ENCODE assay signal across 2 cellular contexts in the genomic region with DNA sequence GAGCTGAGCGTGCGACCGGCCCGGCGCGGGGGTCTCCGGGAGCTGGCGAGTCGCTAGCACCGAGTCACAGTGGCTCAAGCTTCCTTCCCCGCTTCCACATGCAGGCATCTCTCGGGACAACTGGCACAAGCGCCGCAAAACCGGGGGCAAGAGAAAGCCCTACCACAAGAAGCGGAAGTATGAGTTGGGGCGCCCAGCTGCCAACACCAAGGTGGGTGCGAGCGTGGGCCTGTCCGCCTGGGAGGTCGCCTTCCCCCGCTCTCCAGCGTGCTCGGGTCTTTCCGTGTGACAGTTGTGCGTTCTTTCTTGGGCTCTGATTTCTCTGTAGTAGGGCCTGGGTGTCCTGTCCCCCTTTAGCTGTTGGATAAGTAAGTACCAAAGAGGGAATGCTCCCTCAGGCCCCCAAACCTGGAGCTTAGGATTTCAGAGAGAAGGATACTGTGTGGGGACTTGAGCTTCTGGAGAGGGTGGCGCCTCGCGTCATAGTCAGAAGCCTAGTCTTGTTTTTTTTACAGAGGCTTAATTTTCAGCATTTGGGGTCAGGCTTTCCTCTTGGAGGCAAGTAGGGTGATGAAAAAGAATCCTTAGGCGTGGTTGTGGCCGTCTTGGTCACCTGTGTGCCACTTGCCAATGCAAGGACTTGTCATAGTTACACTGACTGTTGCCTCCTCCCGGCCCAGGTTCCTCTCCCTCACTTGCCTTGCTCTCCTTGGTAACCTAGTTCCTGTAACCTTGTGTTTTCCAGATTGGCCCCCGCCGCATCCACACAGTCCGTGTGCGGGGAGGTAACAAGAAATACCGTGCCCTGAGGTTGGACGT.
TF ChIP-seq lines count a peak whose summit lies in the region.

No MANE protein-coding gene starts in this region.

TF ChIP-seq in HEK293, 187 proteins besides CTCF, POLR2A, EP300 and RAD21 (continued from another document):
- TF ChIP-seq, protein P1, sequence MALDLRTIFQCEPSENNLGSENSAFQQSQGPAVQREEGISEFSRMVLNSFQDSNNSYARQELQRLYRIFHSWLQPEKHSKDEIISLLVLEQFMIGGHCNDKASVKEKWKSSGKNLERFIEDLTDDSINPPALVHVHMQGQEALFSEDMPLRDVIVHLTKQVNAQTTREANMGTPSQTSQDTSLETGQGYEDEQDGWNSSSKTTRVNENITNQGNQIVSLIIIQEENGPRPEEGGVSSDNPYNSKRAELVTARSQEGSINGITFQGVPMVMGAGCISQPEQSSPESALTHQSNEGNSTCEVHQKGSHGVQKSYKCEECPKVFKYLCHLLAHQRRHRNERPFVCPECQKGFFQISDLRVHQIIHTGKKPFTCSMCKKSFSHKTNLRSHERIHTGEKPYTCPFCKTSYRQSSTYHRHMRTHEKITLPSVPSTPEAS (tag by site-specific recombination; IDR thresholded peaks at IDR 0.05) = no peak
- TF ChIP-seq ZNF335 (tag by site-specific recombination; conservative IDR thresholded peaks at IDR 0.05) = peak; percentile 87
- peak; percentile 57 for TF ChIP-seq EGR2 (tag by site-specific recombination; IDR thresholded peaks at IDR 0.05; ENCODE audit: low read depth)
- TF ChIP-seq, protein P2, sequence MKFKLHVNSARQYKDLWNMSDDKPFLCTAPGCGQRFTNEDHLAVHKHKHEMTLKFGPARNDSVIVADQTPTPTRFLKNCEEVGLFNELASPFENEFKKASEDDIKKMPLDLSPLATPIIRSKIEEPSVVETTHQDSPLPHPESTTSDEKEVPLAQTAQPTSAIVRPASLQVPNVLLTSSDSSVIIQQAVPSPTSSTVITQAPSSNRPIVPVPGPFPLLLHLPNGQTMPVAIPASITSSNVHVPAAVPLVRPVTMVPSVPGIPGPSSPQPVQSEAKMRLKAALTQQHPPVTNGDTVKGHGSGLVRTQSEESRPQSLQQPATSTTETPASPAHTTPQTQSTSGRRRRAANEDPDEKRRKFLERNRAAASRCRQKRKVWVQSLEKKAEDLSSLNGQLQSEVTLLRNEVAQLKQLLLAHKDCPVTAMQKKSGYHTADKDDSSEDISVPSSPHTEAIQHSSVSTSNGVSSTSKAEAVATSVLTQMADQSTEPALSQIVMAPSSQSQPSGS (tag by site-specific recombination; IDR thresholded peaks at IDR 0.05; ENCODE audit: low read depth) = no peak
- TF ChIP-seq KLF10 (tag by site-specific recombination; IDR thresholded peaks at IDR 0.05) = no peak

TF ChIP-seq in HepG2, 621 proteins besides CTCF, POLR2A, EP300 and RAD21 (continued from another document and continues in another):
- no peak; the same call in 1 of the 2 replicates for TF ChIP-seq ZNF775 (CRISPR knock-in tag; IDR thresholded peaks at IDR 0.05; ENCODE audit: borderline replicate concordance)
- TF ChIP-seq ZNF253 (CRISPR knock-in tag; IDR thresholded peaks at IDR 0.05; ENCODE audit: borderline replicate concordance) = no peak
- no peak for TF ChIP-seq SUZ12 (IDR thresholded peaks at IDR 0.05; ENCODE audit: low read depth, low read length)
- no peak for TF ChIP-seq ZNF367 (CRISPR knock-in tag; IDR thresholded peaks at IDR 0.05; ENCODE audit: borderline replicate concordance)
- TF ChIP-seq SMAD1 (CRISPR knock-in tag; IDR thresholded peaks at IDR 0.05; ENCODE audit: borderline replicate concordance, low read depth) = no peak
- no peak for TF ChIP-seq ZNF720 (CRISPR knock-in tag; IDR thresholded peaks at IDR 0.05)
- no peak for TF ChIP-seq NFE2 (CRISPR knock-in tag; IDR thresholded peaks at IDR 0.05)
- TF ChIP-seq ZFP36 (IDR thresholded peaks at IDR 0.05; ENCODE audit: borderline replicate concordance, low read depth, low read length, partially characterized antibody) = no peak
- 0 out of 2 replicates have a peak, but pooled peaks have one; percentile 9 for TF ChIP-seq TBX2 (CRISPR knock-in tag; IDR thresholded peaks at IDR 0.05; ENCODE audit: borderline replicate concordance)
- TF ChIP-seq, protein P3, sequence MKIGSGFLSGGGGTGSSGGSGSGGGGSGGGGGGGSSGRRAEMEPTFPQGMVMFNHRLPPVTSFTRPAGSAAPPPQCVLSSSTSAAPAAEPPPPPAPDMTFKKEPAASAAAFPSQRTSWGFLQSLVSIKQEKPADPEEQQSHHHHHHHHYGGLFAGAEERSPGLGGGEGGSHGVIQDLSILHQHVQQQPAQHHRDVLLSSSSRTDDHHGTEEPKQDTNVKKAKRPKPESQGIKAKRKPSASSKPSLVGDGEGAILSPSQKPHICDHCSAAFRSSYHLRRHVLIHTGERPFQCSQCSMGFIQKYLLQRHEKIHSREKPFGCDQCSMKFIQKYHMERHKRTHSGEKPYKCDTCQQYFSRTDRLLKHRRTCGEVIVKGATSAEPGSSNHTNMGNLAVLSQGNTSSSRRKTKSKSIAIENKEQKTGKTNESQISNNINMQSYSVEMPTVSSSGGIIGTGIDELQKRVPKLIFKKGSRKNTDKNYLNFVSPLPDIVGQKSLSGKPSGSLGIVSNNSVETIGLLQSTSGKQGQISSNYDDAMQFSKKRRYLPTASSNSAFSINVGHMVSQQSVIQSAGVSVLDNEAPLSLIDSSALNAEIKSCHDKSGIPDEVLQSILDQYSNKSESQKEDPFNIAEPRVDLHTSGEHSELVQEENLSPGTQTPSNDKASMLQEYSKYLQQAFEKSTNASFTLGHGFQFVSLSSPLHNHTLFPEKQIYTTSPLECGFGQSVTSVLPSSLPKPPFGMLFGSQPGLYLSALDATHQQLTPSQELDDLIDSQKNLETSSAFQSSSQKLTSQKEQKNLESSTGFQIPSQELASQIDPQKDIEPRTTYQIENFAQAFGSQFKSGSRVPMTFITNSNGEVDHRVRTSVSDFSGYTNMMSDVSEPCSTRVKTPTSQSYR (CRISPR knock-in tag; IDR thresholded peaks at IDR 0.05; ENCODE audit: borderline replicate concordance) = no peak
- TF ChIP-seq, protein P4, sequence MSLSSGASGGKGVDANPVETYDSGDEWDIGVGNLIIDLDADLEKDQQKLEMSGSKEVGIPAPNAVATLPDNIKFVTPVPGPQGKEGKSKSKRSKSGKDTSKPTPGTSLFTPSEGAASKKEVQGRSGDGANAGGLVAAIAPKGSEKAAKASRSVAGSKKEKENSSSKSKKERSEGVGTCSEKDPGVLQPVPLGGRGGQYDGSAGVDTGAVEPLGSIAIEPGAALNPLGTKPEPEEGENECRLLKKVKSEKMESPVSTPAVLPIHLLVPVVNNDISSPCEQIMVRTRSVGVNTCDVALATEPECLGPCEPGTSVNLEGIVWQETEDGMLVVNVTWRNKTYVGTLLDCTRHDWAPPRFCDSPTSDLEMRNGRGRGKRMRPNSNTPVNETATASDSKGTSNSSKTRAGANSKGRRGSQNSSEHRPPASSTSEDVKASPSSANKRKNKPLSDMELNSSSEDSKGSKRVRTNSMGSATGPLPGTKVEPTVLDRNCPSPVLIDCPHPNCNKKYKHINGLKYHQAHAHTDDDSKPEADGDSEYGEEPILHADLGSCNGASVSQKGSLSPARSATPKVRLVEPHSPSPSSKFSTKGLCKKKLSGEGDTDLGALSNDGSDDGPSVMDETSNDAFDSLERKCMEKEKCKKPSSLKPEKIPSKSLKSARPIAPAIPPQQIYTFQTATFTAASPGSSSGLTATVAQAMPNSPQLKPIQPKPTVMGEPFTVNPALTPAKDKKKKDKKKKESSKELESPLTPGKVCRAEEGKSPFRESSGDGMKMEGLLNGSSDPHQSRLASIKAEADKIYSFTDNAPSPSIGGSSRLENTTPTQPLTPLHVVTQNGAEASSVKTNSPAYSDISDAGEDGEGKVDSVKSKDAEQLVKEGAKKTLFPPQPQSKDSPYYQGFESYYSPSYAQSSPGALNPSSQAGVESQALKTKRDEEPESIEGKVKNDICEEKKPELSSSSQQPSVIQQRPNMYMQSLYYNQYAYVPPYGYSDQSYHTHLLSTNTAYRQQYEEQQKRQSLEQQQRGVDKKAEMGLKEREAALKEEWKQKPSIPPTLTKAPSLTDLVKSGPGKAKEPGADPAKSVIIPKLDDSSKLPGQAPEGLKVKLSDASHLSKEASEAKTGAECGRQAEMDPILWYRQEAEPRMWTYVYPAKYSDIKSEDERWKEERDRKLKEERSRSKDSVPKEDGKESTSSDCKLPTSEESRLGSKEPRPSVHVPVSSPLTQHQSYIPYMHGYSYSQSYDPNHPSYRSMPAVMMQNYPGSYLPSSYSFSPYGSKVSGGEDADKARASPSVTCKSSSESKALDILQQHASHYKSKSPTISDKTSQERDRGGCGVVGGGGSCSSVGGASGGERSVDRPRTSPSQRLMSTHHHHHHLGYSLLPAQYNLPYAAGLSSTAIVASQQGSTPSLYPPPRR (CRISPR knock-in tag; IDR thresholded peaks at IDR 0.05; ENCODE audit: borderline replicate concordance) = no peak
- no peak for TF ChIP-seq FOXJ3 (CRISPR knock-in tag; IDR thresholded peaks at IDR 0.05; ENCODE audit: borderline replicate concordance)
- no peak for TF ChIP-seq ZSCAN31 (CRISPR knock-in tag; IDR thresholded peaks at IDR 0.05; ENCODE audit: low read depth)
- no peak for TF ChIP-seq CHCHD3 (CRISPR knock-in tag; IDR thresholded peaks at IDR 0.05)
- TF ChIP-seq RFXANK (CRISPR knock-in tag; IDR thresholded peaks at IDR 0.05) = no peak
- TF ChIP-seq ZSCAN29 (CRISPR knock-in tag; conservative IDR thresholded peaks at IDR 0.05) = 0 out of 2 replicates have a peak, but pooled peaks have one; percentile 10
- TF ChIP-seq ZNF570 (CRISPR knock-in tag; IDR thresholded peaks at IDR 0.05; ENCODE audit: borderline replicate concordance) = peak; percentile 74; the same call in 1 of the 2 replicates
- TF ChIP-seq TBP (CRISPR knock-in tag; IDR thresholded peaks at IDR 0.05) = no peak
- no peak for TF ChIP-seq ZNF644 (CRISPR knock-in tag; IDR thresholded peaks at IDR 0.05; ENCODE audit: low read depth)
- no peak for TF ChIP-seq TCF12 (IDR thresholded peaks at IDR 0.05)
- TF ChIP-seq TCF12 (CRISPR knock-in tag; IDR thresholded peaks at IDR 0.05) = no peak
- 0 out of 2 replicates have a peak, but pooled peaks have one; percentile 26 for TF ChIP-seq GLI4 (CRISPR knock-in tag; IDR thresholded peaks at IDR 0.05; ENCODE audit: borderline replicate concordance)
- TF ChIP-seq FOXM1 (CRISPR knock-in tag; IDR thresholded peaks at IDR 0.05) = no peak
- no peak for TF ChIP-seq ZNF160 (CRISPR knock-in tag; IDR thresholded peaks at IDR 0.05)
- TF ChIP-seq, protein P5, sequence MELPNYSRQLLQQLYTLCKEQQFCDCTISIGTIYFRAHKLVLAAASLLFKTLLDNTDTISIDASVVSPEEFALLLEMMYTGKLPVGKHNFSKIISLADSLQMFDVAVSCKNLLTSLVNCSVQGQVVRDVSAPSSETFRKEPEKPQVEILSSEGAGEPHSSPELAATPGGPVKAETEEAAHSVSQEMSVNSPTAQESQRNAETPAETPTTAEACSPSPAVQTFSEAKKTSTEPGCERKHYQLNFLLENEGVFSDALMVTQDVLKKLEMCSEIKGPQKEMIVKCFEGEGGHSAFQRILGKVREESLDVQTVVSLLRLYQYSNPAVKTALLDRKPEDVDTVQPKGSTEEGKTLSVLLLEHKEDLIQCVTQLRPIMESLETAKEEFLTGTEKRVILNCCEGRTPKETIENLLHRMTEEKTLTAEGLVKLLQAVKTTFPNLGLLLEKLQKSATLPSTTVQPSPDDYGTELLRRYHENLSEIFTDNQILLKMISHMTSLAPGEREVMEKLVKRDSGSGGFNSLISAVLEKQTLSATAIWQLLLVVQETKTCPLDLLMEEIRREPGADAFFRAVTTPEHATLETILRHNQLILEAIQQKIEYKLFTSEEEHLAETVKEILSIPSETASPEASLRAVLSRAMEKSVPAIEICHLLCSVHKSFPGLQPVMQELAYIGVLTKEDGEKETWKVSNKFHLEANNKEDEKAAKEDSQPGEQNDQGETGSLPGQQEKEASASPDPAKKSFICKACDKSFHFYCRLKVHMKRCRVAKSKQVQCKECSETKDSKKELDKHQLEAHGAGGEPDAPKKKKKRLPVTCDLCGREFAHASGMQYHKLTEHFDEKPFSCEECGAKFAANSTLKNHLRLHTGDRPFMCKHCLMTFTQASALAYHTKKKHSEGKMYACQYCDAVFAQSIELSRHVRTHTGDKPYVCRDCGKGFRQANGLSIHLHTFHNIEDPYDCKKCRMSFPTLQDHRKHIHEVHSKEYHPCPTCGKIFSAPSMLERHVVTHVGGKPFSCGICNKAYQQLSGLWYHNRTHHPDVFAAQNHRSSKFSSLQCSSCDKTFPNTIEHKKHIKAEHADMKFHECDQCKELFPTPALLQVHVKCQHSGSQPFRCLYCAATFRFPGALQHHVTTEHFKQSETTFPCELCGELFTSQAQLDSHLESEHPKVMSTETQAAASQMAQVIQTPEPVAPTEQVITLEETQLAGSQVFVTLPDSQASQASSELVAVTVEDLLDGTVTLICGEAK (IDR thresholded peaks at IDR 0.05) = no peak
- TF ChIP-seq, protein P5 (CRISPR knock-in tag; IDR thresholded peaks at IDR 0.05) = no peak
- TF ChIP-seq, protein P6, sequence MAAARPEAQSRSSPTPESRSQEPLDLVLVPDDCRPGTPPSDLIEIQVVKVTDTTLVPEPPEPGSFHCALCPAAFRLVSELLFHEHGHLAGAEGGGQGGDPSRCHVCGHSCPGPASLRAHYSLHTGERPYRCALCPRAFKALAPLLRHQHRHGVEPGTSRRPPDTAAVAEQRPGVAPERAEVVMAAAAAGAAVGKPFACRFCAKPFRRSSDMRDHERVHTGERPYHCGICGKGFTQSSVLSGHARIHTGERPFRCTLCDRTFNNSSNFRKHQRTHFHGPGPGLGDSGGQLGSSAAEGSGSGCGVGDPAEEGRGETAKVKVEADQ (CRISPR knock-in tag; IDR thresholded peaks at IDR 0.05; ENCODE audit: borderline replicate concordance) = no peak
- TF ChIP-seq AGO2 (optimal IDR thresholded peaks at IDR 0.05; ENCODE audit: low read depth, low read length) = peak; percentile 93
- TF ChIP-seq, protein P7, sequence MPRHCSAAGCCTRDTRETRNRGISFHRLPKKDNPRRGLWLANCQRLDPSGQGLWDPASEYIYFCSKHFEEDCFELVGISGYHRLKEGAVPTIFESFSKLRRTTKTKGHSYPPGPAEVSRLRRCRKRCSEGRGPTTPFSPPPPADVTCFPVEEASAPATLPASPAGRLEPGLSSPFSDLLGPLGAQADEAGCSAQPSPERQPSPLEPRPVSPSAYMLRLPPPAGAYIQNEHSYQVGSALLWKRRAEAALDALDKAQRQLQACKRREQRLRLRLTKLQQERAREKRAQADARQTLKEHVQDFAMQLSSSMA (CRISPR knock-in tag; IDR thresholded peaks at IDR 0.05) = no peak
- no peak for TF ChIP-seq SIX1 (CRISPR knock-in tag; IDR thresholded peaks at IDR 0.05; ENCODE audit: borderline replicate concordance)
